In genomic region chr17:51330861-51331503, GRCh38 we compare ENCODE assay signal across 1 cellular context.
TF ChIP-seq lines count a peak whose summit lies in the region.
"Not testable (repeated sequence)": the region's sequence is repeated elsewhere in the genome, so short reads cannot be mapped to it uniquely, and the experiment has no call there.

No MANE protein-coding gene starts in this region.

TF ChIP-seq in K562, 482 proteins besides CTCF, POLR2A, EP300 and RAD21 (continued from another document):
- TF ChIP-seq MYC (IDR thresholded peaks at IDR 0.05; ENCODE audit: low read depth, low read length) (0 out of 2 replicates have a peak, but pooled peaks have one; percentile 20), DPF2 (IDR thresholded peaks at IDR 0.05) (peak; percentile 83), HES1 (IDR thresholded peaks at IDR 0.05; ENCODE audit: low read depth) (0 out of 2 replicates have a peak, but pooled peaks have one; percentile 37), MAX (CRISPR knock-in tag; IDR thresholded peaks at IDR 0.05) (peak; percentile 68), SMARCE1 (IDR thresholded peaks at IDR 0.05) (peak; percentile 61), FOXK2 (conservative IDR thresholded peaks at IDR 0.05 in 1 of 2, IDR thresholded peaks at IDR 0.05 in 1 of 2; ENCODE audit: low read depth in 2 of 2) (peak in 1 of 2 experiments; percentile 41; a peak in 1 of 4 replicates), HDAC2 (IDR thresholded peaks at IDR 0.05) (peak; percentile 83), DMBX1 (CRISPR knock-in tag; IDR thresholded peaks at IDR 0.05; ENCODE audit: borderline replicate concordance) (peak; percentile 83; the same call in 1 of the 2 replicates), CEBPG (CRISPR knock-in tag; IDR thresholded peaks at IDR 0.05) (0 out of 2 replicates have a peak, but pooled peaks have one; percentile 8), CBFA2T2 (conservative IDR thresholded peaks at IDR 0.05) (peak; percentile 93), CTBP1 (IDR thresholded peaks at IDR 0.05; ENCODE audit: borderline replicate concordance) (peak; percentile 85; the same call in 1 of the 2 replicates), CHAMP1 (IDR thresholded peaks at IDR 0.05) (peak; percentile 35; the same call in 1 of the 2 replicates), ATF1 (tag; IDR thresholded peaks at IDR 0.05) (0 out of 2 replicates have a peak, but pooled peaks have one; percentile 35), TEAD4 (IDR thresholded peaks at IDR 0.05; ENCODE audit: low read length) (peak; percentile 80), POLR2AphosphoS5 (IDR thresholded peaks at IDR 0.05; ENCODE audit: control insufficient read depth, insufficient read depth, low read depth, low read length) (peak; percentile 47; the same call in 1 of the 2 replicates), L3MBTL2 (IDR thresholded peaks at IDR 0.05) (peak; percentile 72), FOXA3 (CRISPR knock-in tag; conservative IDR thresholded peaks at IDR 0.05 in 1 of 2, IDR thresholded peaks at IDR 0.05 in 1 of 2) (peak in 1 of 2 experiments; percentile 52; a peak in 1 of 4 replicates)
- TF ChIP-seq MYC (CRISPR knock-in tag; IDR thresholded peaks at IDR 0.05; ENCODE audit: borderline replicate concordance, low read depth); CEBPG (tag; conservative IDR thresholded peaks at IDR 0.05 in 1 of 2, IDR thresholded peaks at IDR 0.05 in 1 of 2); ATF1 (CRISPR knock-in tag; IDR thresholded peaks at IDR 0.05); TEAD4 (CRISPR knock-in tag; IDR thresholded peaks at IDR 0.05; ENCODE audit: borderline replicate concordance): not testable (repeated sequence)
TF ChIP-seq in K562: peak in this region for 55; not testable (repeated sequence) for 427.
